8 cellular contexts compared by ENCODE assay signal in the genomic region with DNA sequence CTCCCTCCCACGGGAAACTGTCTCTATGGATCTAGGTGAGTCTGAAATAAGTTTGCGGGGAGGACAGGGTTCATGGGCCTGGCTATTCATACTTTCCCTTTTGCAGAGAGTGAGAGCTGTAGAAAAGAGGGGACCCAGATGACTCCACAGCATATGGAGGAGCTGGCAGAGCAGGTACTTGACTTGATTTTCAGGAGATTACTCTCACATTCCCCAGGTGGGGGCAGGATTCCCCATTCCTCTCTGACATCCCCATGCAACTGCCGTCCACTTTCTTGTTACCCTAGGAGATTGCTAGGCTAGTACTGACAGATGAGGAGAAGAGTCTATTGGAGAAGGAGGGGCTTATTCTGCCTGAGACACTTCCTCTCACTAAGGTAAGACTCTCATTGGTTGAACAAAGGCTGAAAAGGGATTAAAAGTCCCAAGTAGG. TPM values are rescaled to one million over a fixed set of nuclear protein-coding genes. Genes with fewer than 3 reads are reported as not detected.
DNase-seq lines count a peak whose midpoint lies in the region; ATAC-seq and TF ChIP-seq lines count a peak whose summit lies in the region.

No MANE protein-coding gene starts in this region.

- peaks cover 20% of the 10 kb centered on the region for H3K4me1 Mint-ChIP-seq in activated CD4-positive, alpha-beta T cell treated with anti-CD3 and anti-CD28 coated beads, Interleukin-2, amount 10 ng/mL, durations not matched to agents 7 days and 5 days

- H3K9me3 Mint-ChIP-seq in activated CD4-positive, alpha-beta T cell treated with anti-CD3 and anti-CD28 coated beads, Interleukin-2, amount 10 ng/mL, durations not matched to agents 7 days and 5 days, result no peaks in the 10 kb centered on the region

- peaks cover 43 to 48% of the 10 kb centered on the region in 2 experiments for H3K4me1 ChIP-seq in neutrophil (ENCODE audit: control insufficient read depth in 1 of 2, insufficient read depth in 1 of 2, low read depth in 1 of 2, low read length in 1 of 2)

- peak overlapping the region; percentile 80 for H3K27ac Mint-ChIP-seq in activated CD4-positive, alpha-beta T cell treated with anti-CD3 and anti-CD28 coated beads, Interleukin-2, amount 10 ng/mL, durations not matched to agents 7 days and 5 days

- H3K27me3 Mint-ChIP-seq in activated CD4-positive, alpha-beta T cell treated with anti-CD3 and anti-CD28 coated beads, Interleukin-2, amount 10 ng/mL, durations not matched to agents 7 days and 5 days, result no peaks in the 10 kb centered on the region

- H3K4me3 Mint-ChIP-seq in activated CD4-positive, alpha-beta T cell treated with anti-CD3 and anti-CD28 coated beads, Interleukin-2, amount 10 ng/mL, durations not matched to agents 7 days and 5 days, result no peak overlapping the region

- CTCF ChIA-PET in activated CD4-positive, alpha-beta T cell treated with anti-CD3 and anti-CD28 coated beads, Interleukin-2, amount 10 ng/mL, durations not matched to agents 7 days and 5 days (lab: Charles Lee), result interaction anchor here (1.1 to 9.8 kb wide), 10 partner anchors 10 to 149 kb away, joined by 3 to 112 read pairs (median 10); a partner anchor contains a TSS

- H3K36me3 ChIP-seq in neutrophil, result peaks cover 42% of the 10 kb centered on the region

- peak overlapping the region; percentile 99 for H3K27ac ChIP-seq in neutrophil

- H3K36me3 Mint-ChIP-seq in activated CD4-positive, alpha-beta T cell treated with anti-CD3 and anti-CD28 coated beads, Interleukin-2, amount 10 ng/mL, durations not matched to agents 7 days and 5 days (ENCODE audit: low read depth), result peaks cover 34% of the 10 kb centered on the region

- POLR2A ChIA-PET in activated CD4-positive, alpha-beta T cell treated with anti-CD3 and anti-CD28 coated beads, Interleukin-2, amount 10 ng/mL, durations not matched to agents 7 days and 5 days (lab: Charles Lee), result interaction anchor here (0.5 kb wide), 1 partner anchor 616 kb away, joined by 5 read pairs; no protein-coding TSS in a partner anchor

- no peaks in the 10 kb centered on the region for H3K9me3 ChIP-seq in neutrophil

- no peaks in the 10 kb centered on the region for H3K27me3 ChIP-seq in neutrophil

- TF ChIP-seq CTCF in LNCaP clone FGC (IDR thresholded peaks at IDR 0.05; ENCODE audit: control insufficient read depth, extremely low read depth, insufficient read depth) (peak; percentile 35; the same call in 1 of the 2 replicates), neutrophil (IDR thresholded peaks at IDR 0.05) (no peak), omental fat pad (IDR thresholded peaks at IDR 0.05) (no peak)

- ATAC-seq in esophagus mucosa (peak; percentile 18), omental fat pad (ENCODE audit: low FRiP score) (no peak)

- DNase-seq in activated CD4-positive, alpha-beta T cell treated with anti-CD3 and anti-CD28 coated beads, Interleukin-2, amount 10 ng/mL, durations not matched to agents 7 days and 5 days, result no peak
- DNase-seq in activated CD4-positive, alpha-beta T cell treated with anti-CD3 and anti-CD28 coated beads for 1 hour, result no peak
- DNase-seq in LNCaP clone FGC (ENCODE audit: low read depth), result peak; percentile 56
- peak; percentile 84 for DNase-seq in SW480 (ENCODE audit: low spot score)
- DNase-seq in KG1 (lab: John Stamatoyannopoulos, UW), result no peak
- DNase-seq in omental fat pad (ENCODE audit: low spot score), result no peak

- H3K4me3 ChIP-seq in LNCaP clone FGC (ENCODE audit: low read depth, low read length) (peak overlapping the region; percentile 71), neutrophil (ENCODE audit: low read depth in 1 of 2, low read length in 1 of 2) (peak overlapping the region; percentile 93 to 94)

RNA-seq across cellular contexts. Expression of a gene that starts 0.7 kb away (rescaled TPM):
- 10 to 100 TPM; 18.1 to 18.3 TPM for total RNA-seq in activated CD4-positive, alpha-beta T cell treated with anti-CD3 and anti-CD28 coated beads, Interleukin-2, amount 10 ng/mL, durations not matched to agents 7 days and 5 days
- total RNA-seq in esophagus mucosa (15.1 TPM), omental fat pad (10 to 100 TPM; 43.2 to 48.3 (median 45.8) TPM)

RNA-seq across cellular contexts. Expression of a gene that starts 1.1 kb away (rescaled TPM):
- total RNA-seq in activated CD4-positive, alpha-beta T cell treated with anti-CD3 and anti-CD28 coated beads, Interleukin-2, amount 10 ng/mL, durations not matched to agents 7 days and 5 days, result 100 to 1,000 TPM; 362 to 422 TPM
- total RNA-seq in esophagus mucosa, result 84.6 TPM
- total RNA-seq in omental fat pad, result 100 to 1,000 TPM; 301 to 553 (median 412) TPM

RNA-seq across cellular contexts. Expression of a gene that starts 15.9 kb away (rescaled TPM):
- total RNA-seq in activated CD4-positive, alpha-beta T cell treated with anti-CD3 and anti-CD28 coated beads, Interleukin-2, amount 10 ng/mL, durations not matched to agents 7 days and 5 days, result 10 to 100 TPM; 42.8 to 44.1 TPM
- 20.9 TPM for total RNA-seq in esophagus mucosa
- total RNA-seq in omental fat pad, result 10 to 100 TPM; 33.7 to 94.7 (median 57.9) TPM

RNA-seq across cellular contexts. Expression of a gene that starts 16.0 kb away (rescaled TPM):
- total RNA-seq in activated CD4-positive, alpha-beta T cell treated with anti-CD3 and anti-CD28 coated beads, Interleukin-2, amount 10 ng/mL, durations not matched to agents 7 days and 5 days, result 10 to 100 TPM; 24.7 to 28.4 TPM
- total RNA-seq in esophagus mucosa (17.4 TPM), omental fat pad (10 to 100 TPM; 12.7 to 19.2 (median 17.5) TPM)

RNA-seq across cellular contexts. Expression of a gene that starts 21.0 kb away (rescaled TPM):
- total RNA-seq in activated CD4-positive, alpha-beta T cell treated with anti-CD3 and anti-CD28 coated beads, Interleukin-2, amount 10 ng/mL, durations not matched to agents 7 days and 5 days, result not detected
- total RNA-seq in esophagus mucosa (not detected), omental fat pad (not detected)

Comparison
In these comparisons a context has a peak if more than half of its experiments do, and no peak if none do; other contexts are left out.
1. DNase-seq: peak in LNCaP clone FGC (single experiment) and SW480 (single experiment); none in activated CD4-positive, alpha-beta T cell treated with anti-CD3 and anti-CD28 coated beads, Interleukin-2, amount 10 ng/mL, durations not matched to agents 7 days and 5 days (single experiment), activated CD4-positive, alpha-beta T cell treated with anti-CD3 and anti-CD28 coated beads for 1 hour (single experiment), KG1 (single experiment) and omental fat pad (single experiment).